Comparison of ENCODE assay signal across 21 cellular contexts in genomic region chr16:66566051-66566901, GRCh38. TPM values are rescaled to one million over a fixed set of nuclear protein-coding genes. Genes with fewer than 3 reads are reported as not detected.
DNase-seq lines count a peak whose midpoint lies in the region; ATAC-seq and TF ChIP-seq lines count a peak whose summit lies in the region.
"Had no signal": no experiment of that assay in that cellular context is flagged by ENCODE, and none has a peak within 500 bp of the region (broad histone marks: within the 10 kb centered on the region; RNA-seq: fewer than 3 reads in every experiment).

A gene with protein sequence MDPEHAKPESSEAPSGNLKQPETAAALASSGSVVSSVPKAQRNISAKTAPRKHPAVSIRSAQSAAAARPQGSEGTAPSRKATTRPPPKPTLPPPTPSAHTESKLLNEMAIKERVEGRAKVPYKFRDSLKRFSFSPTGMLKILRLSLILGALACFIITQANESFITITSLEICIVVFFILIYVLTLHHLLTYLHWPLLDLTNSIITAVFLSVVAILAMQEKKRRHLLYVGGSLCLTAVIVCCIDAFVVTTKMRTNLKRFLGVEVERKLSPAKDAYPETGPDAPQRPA (plus strand): TSS chr16:66566439. CDS start chr16:66566514, 75 bp downstream.

- no peak for TF ChIP-seq CTCF in osteocyte (IDR thresholded peaks at IDR 0.05)

- ATAC-seq in activated CD8-positive, alpha-beta memory T cell treated with anti-CD3 and anti-CD28 coated beads, Interleukin-2, amount 10 ng/mL, durations not matched to agents 7 days and 5 days: no peak
- ATAC-seq in central memory CD8-positive, alpha-beta T cell (replicated peaks; ENCODE audit: extremely low read depth, poor library complexity, severe bottlenecking): no peak
- no peak for ATAC-seq in stimulated activated naive CD8-positive, alpha-beta T cell treated with anti-CD3 and anti-CD28 coated beads, Interleukin-15, Interleukin-2, amounts not matched to agents 100 U/mL and 50 U/mL, for 24 hours
- ATAC-seq in HG02981 (IDR thresholded peaks at IDR 0.05; ENCODE audit: unreplicated experiment): no peak
- ATAC-seq: HCT116, mucosa of descending colon, psoas muscle had no signal

- DNase-seq in activated CD8-positive, alpha-beta memory T cell treated with anti-CD3 and anti-CD28 coated beads, Interleukin-2, amount 10 ng/mL, durations not matched to agents 7 days and 5 days: no peak
- DNase-seq in activated CD8-positive, alpha-beta memory T cell treated with anti-CD3 and anti-CD28 coated beads, Interleukin-2, amount 50 U/mL, for 48 hours: no peak
- no peak for DNase-seq in HT-29 (ENCODE audit: low spot score)
- no peak for DNase-seq in central memory CD8-positive, alpha-beta T cell (ENCODE audit: low spot score in 2 of 2)
- DNase-seq in osteocyte (ENCODE audit: extremely low spot score, unreplicated experiment): peak; percentile 82
- no peak for DNase-seq in stimulated activated naive CD8-positive, alpha-beta T cell treated with anti-CD3 and anti-CD28 coated beads, Interleukin-15, Interleukin-2, amounts not matched to agents 100 U/mL and 50 U/mL, for 24 hours
- DNase-seq in stimulated activated CD8-positive, alpha-beta memory T cell treated with anti-CD3 and anti-CD28 coated beads, Interleukin-4, amount 100 ng/mL, for 48 hours: no peak
- DNase-seq: activated naive CD4-positive, alpha-beta T cell treated with anti-CD3 and anti-CD28 coated beads, Interleukin-2, amount 10 ng/mL, durations not matched to agents 7 days and 5 days; BE2C; glutamatergic neuron; IMR-90; lower lobe of right lung; mucosa of descending colon; NCI-H1092 treated with DMSO at 0.1 percent for 48 hours; NCI-H1930; NCI-H69; psoas muscle; stimulated activated CD4-positive, alpha-beta T cell treated with anti-CD3 and anti-CD28 coated beads, Interleukin-1b, Interleukin-23, amount 100 ng/mL, for 48 hours had no signal

- H3K4me3 Mint-ChIP-seq in activated CD8-positive, alpha-beta memory T cell treated with anti-CD3 and anti-CD28 coated beads, Interleukin-2, amount 10 ng/mL, durations not matched to agents 7 days and 5 days: no peak within 1 kb of the TSS
- H3K4me3 Mint-ChIP-seq in central memory CD8-positive, alpha-beta T cell: no peak within 1 kb of the TSS
- no peak within 1 kb of the TSS for H3K4me3 Mint-ChIP-seq in osteocyte (ENCODE audit: unreplicated experiment)
- H3K4me3 Mint-ChIP-seq: activated naive CD4-positive, alpha-beta T cell treated with anti-CD3 and anti-CD28 coated beads, Interleukin-2, amount 10 ng/mL, durations not matched to agents 7 days and 5 days; T-helper 1 cell treated with Interleukin-12 subunit alpha and Interleukin-12 subunit beta and Interleukin-4 antibody, amounts not matched to agents 30 μg/mL and 1 μg/mL, for 36 hours had no signal

- H3K27ac Mint-ChIP-seq in activated CD8-positive, alpha-beta memory T cell treated with anti-CD3 and anti-CD28 coated beads, Interleukin-2, amount 10 ng/mL, durations not matched to agents 7 days and 5 days: no peak within 1 kb of the TSS
- peak within 1 kb of the TSS; percentile 52 for H3K27ac Mint-ChIP-seq in central memory CD8-positive, alpha-beta T cell (ENCODE audit: low read depth)
- no peak within 1 kb of the TSS for H3K27ac Mint-ChIP-seq in osteocyte (ENCODE audit: unreplicated experiment)
- H3K27ac Mint-ChIP-seq: activated naive CD4-positive, alpha-beta T cell treated with anti-CD3 and anti-CD28 coated beads, Interleukin-2, amount 10 ng/mL, durations not matched to agents 7 days and 5 days; T-helper 1 cell treated with Interleukin-12 subunit alpha and Interleukin-12 subunit beta and Interleukin-4 antibody, amounts not matched to agents 30 μg/mL and 1 μg/mL, for 36 hours had no signal

- CTCF ChIA-PET in activated CD8-positive, alpha-beta memory T cell treated with anti-CD3 and anti-CD28 coated beads, Interleukin-2, amount 10 ng/mL, durations not matched to agents 7 days and 5 days (lab: Charles Lee): interaction anchor here (0.5 to 4.9 kb wide), 4 partner anchors 13 to 175 kb away, joined by 3 to 59 read pairs (median 4); partner anchors contain the start of gene CMTM2

- no peaks in the 10 kb centered on the region for H3K9me3 Mint-ChIP-seq in activated CD8-positive, alpha-beta memory T cell treated with anti-CD3 and anti-CD28 coated beads, Interleukin-2, amount 10 ng/mL, durations not matched to agents 7 days and 5 days (ENCODE audit: low read depth)
- no peaks in the 10 kb centered on the region for H3K9me3 Mint-ChIP-seq in central memory CD8-positive, alpha-beta T cell
- no peaks in the 10 kb centered on the region for H3K9me3 Mint-ChIP-seq in osteocyte (ENCODE audit: unreplicated experiment)
- H3K9me3 Mint-ChIP-seq: activated naive CD4-positive, alpha-beta T cell treated with anti-CD3 and anti-CD28 coated beads, Interleukin-2, amount 10 ng/mL, durations not matched to agents 7 days and 5 days; T-helper 1 cell treated with Interleukin-12 subunit alpha and Interleukin-12 subunit beta and Interleukin-4 antibody, amounts not matched to agents 30 μg/mL and 1 μg/mL, for 36 hours had no signal

- peaks cover 60% of the 10 kb centered on the region for H3K36me3 Mint-ChIP-seq in activated CD8-positive, alpha-beta memory T cell treated with anti-CD3 and anti-CD28 coated beads, Interleukin-2, amount 10 ng/mL, durations not matched to agents 7 days and 5 days
- peaks cover 32% of the 10 kb centered on the region for H3K36me3 Mint-ChIP-seq in central memory CD8-positive, alpha-beta T cell (ENCODE audit: insufficient read depth)
- H3K36me3 Mint-ChIP-seq in osteocyte (ENCODE audit: unreplicated experiment): peaks cover 18% of the 10 kb centered on the region

- H3K4me1 Mint-ChIP-seq in activated CD8-positive, alpha-beta memory T cell treated with anti-CD3 and anti-CD28 coated beads, Interleukin-2, amount 10 ng/mL, durations not matched to agents 7 days and 5 days: peaks cover 40% of the 10 kb centered on the region
- H3K4me1 Mint-ChIP-seq in central memory CD8-positive, alpha-beta T cell: peaks cover 51% of the 10 kb centered on the region
- peaks cover 22% of the 10 kb centered on the region for H3K4me1 Mint-ChIP-seq in osteocyte (ENCODE audit: unreplicated experiment)

- H3K27me3 Mint-ChIP-seq in activated CD8-positive, alpha-beta memory T cell treated with anti-CD3 and anti-CD28 coated beads, Interleukin-2, amount 10 ng/mL, durations not matched to agents 7 days and 5 days: no peaks in the 10 kb centered on the region
- H3K27me3 Mint-ChIP-seq in central memory CD8-positive, alpha-beta T cell: no peaks in the 10 kb centered on the region
- H3K27me3 Mint-ChIP-seq in osteocyte (ENCODE audit: unreplicated experiment): no peaks in the 10 kb centered on the region
- H3K27me3 Mint-ChIP-seq: activated naive CD4-positive, alpha-beta T cell treated with anti-CD3 and anti-CD28 coated beads, Interleukin-2, amount 10 ng/mL, durations not matched to agents 7 days and 5 days had no signal

RNA-seq across cellular contexts. Expression of the gene that starts here (rescaled TPM):
- total RNA-seq in activated CD8-positive, alpha-beta memory T cell treated with anti-CD3 and anti-CD28 coated beads, Interleukin-2, amount 10 ng/mL, durations not matched to agents 7 days and 5 days: 10 to 100 TPM; 21.1 to 21.4 TPM
- total RNA-seq in HT-29 (2014; rRNA removed; shearing (Covaris generic)): 5.8 and 13.9 TPM in 2 replicates
- total RNA-seq in osteocyte: 7.8 and 8.0 TPM in 2 replicates
